In the genomic region with DNA sequence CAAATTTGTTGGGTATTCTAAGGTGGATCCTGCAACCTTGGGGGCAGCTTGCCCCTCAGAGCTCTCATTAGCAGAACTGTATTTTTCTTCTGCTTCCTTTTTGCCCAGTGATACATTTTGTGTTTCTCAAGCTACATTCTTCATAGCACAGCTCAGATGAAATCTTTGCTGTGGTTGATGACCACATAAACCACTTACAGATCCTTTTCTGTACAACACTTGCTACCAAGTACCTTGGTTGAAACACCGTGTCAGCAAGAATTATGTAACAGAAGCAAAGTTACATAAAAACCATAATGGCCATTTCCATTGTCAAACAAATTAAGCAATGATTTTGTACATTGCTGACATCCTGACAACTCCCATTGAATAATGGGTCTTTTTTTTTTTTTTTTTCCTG, we compare ENCODE assay signal across 10 cellular contexts. TPM values are rescaled to one million over a fixed set of nuclear protein-coding genes. Genes with fewer than 3 reads are reported as not detected.
A peak's percentile ranks its signal among the peaks of the same experiment; 100 is the strongest.
DNase-seq lines count a peak whose midpoint lies in the region; ATAC-seq and TF ChIP-seq lines count a peak whose summit lies in the region.
"Had no signal": no experiment of that assay in that cellular context is flagged by ENCODE, and none has a peak within 500 bp of the region (broad histone marks: within the 10 kb centered on the region; RNA-seq: fewer than 3 reads in every experiment).

No MANE protein-coding gene starts in this region.

- H3K9me3 ChIP-seq in right atrium auricular region, result no peaks in the 10 kb centered on the region

- no peak overlapping the region for H3K27ac ChIP-seq in right atrium auricular region

- H3K27me3 ChIP-seq in kidney epithelial cell (ENCODE audit: control insufficient read depth, insufficient read depth, low read length), result no peaks in the 10 kb centered on the region
- no peaks in the 10 kb centered on the region for H3K27me3 ChIP-seq in right atrium auricular region

- H3K4me1 ChIP-seq in right atrium auricular region, result no peaks in the 10 kb centered on the region

- no peak for TF ChIP-seq POLR2A in NB4 (IDR thresholded peaks at IDR 0.05; ENCODE audit: extremely low read depth, insufficient read length)

- H3K36me3 ChIP-seq in kidney epithelial cell (ENCODE audit: control insufficient read depth, insufficient read depth, low read length), result no peaks in the 10 kb centered on the region
- no peaks in the 10 kb centered on the region for H3K36me3 ChIP-seq in right atrium auricular region

- peak; percentile 80 for DNase-seq in GF-D8 (lab: John Stamatoyannopoulos, UW)
- peak; percentile 83 for DNase-seq in NB4 (ENCODE audit: low read depth)
- peak; percentile 35 for DNase-seq in kidney epithelial cell (ENCODE audit: low read depth)
- no peak for DNase-seq in NCI-H1105 (lab: John Stamatoyannopoulos, UW)
- DNase-seq in EL, result no peak
- no peak for DNase-seq in right atrium auricular region (ENCODE audit: low spot score)
- no peak for DNase-seq in NCI-H1417 treated with DMSO at 0.1 percent for 48 hours (lab: John Stamatoyannopoulos, UW)
- DNase-seq: caudate nucleus, NCI-H446 had no signal

- peak; percentile 62 for ATAC-seq in HG02588 (IDR thresholded peaks at IDR 0.05; ENCODE audit: unreplicated experiment)

- H3K4me3 ChIP-seq in NB4 (ENCODE audit: low read depth, low read length) (no peak overlapping the region), kidney epithelial cell (ENCODE audit: low read depth, low read length) (no peak overlapping the region), right atrium auricular region (no peak overlapping the region)

- TF ChIP-seq CTCF in NB4 (IDR thresholded peaks at IDR 0.05; ENCODE audit: low read depth, low read length), result no peak
- TF ChIP-seq CTCF in kidney epithelial cell (IDR thresholded peaks at IDR 0.05; ENCODE audit: insufficient read depth, low read length, poor library complexity, severe bottlenecking), result no peak
- no peak for TF ChIP-seq CTCF in right atrium auricular region (IDR thresholded peaks at IDR 0.05)

RNA-seq across cellular contexts. Expression of gene PLBD1, which starts 9.7 kb away (rescaled TPM):
- total RNA-seq in kidney epithelial cell (6.3 and 6.6 TPM in 2 replicates), right atrium auricular region (10 to 100 TPM; 15.1 to 21.5 TPM)

Comparison
In these comparisons a context has a peak if more than half of its experiments do, and no peak if none do; other contexts are left out.
1. DNase-seq: peak in GF-D8 (single experiment), NB4 (single experiment) and kidney epithelial cell (single experiment); none in NCI-H1105 (single experiment), EL (single experiment), right atrium auricular region (single experiment) and NCI-H1417 treated with DMSO at 0.1 percent for 48 hours (single experiment).